ENCODE assay signal across 8 cellular contexts in genomic region chr20:32480361-32481199, GRCh38.
A peak's percentile ranks its signal among the peaks of the same experiment; 100 is the strongest.
DNase-seq lines count a peak whose midpoint lies in the region; ATAC-seq and TF ChIP-seq lines count a peak whose summit lies in the region.

No MANE protein-coding gene starts in this region.

- peak overlapping the region; percentile 91 for H3K27ac Mint-ChIP-seq in CD8-positive, alpha-beta T cell

- H3K36me3 ChIP-seq in CD8-positive, alpha-beta T cell (ENCODE audit: insufficient read depth, low read length): no peaks in the 10 kb centered on the region
- H3K36me3 ChIP-seq in adipocyte (ENCODE audit: control insufficient read depth, insufficient read depth, low read length, severe bottlenecking) (no peaks in the 10 kb centered on the region), right atrium auricular region (no peaks in the 10 kb centered on the region), parathyroid adenoma (ENCODE audit: control insufficient read depth, insufficient read depth, low read length) (no peaks in the 10 kb centered on the region)

- ATAC-seq in CD8-positive, alpha-beta T cell: no peak
- ATAC-seq in GM21619 (IDR thresholded peaks at IDR 0.05; ENCODE audit: unreplicated experiment): no peak

- no peaks in the 10 kb centered on the region for H3K27me3 ChIP-seq in CD8-positive, alpha-beta T cell (ENCODE audit: insufficient read depth, low read length)
- H3K27me3 ChIP-seq in adipocyte (replicated peaks; ENCODE audit: control insufficient read depth, insufficient read depth, low read length): no peaks in the 10 kb centered on the region
- no peaks in the 10 kb centered on the region for H3K27me3 ChIP-seq in right atrium auricular region
- no peaks in the 10 kb centered on the region for H3K27me3 ChIP-seq in parathyroid adenoma (ENCODE audit: control insufficient read depth, insufficient read depth, low read length)

- no peak for DNase-seq in CD8-positive, alpha-beta T cell
- no peak for DNase-seq in adipocyte (ENCODE audit: low read depth)
- no peak for DNase-seq in right atrium auricular region (ENCODE audit: low spot score)
- DNase-seq in NCI-H128 (lab: John Stamatoyannopoulos, UW; ENCODE audit: unreplicated experiment): no peak
- DNase-seq in SIG-M5 (lab: John Stamatoyannopoulos, UW): no peak
- no peak for DNase-seq in GM19240 (ENCODE audit: insufficient read length, low spot score)

- no peaks in the 10 kb centered on the region for H3K9me3 ChIP-seq in CD8-positive, alpha-beta T cell (ENCODE audit: low read length)
- no peaks in the 10 kb centered on the region for H3K9me3 ChIP-seq in adipocyte (ENCODE audit: control insufficient read depth, low read length)
- no peaks in the 10 kb centered on the region for H3K9me3 ChIP-seq in right atrium auricular region
- H3K9me3 ChIP-seq in parathyroid adenoma (ENCODE audit: control insufficient read depth, low read length): no peaks in the 10 kb centered on the region

- peaks cover 9% of the 10 kb centered on the region for H3K36me3 Mint-ChIP-seq in CD8-positive, alpha-beta T cell

- H3K9ac ChIP-seq in adipocyte (ENCODE audit: low read length): peak overlapping the region; percentile 58
- H3K9ac ChIP-seq in parathyroid adenoma: no peak overlapping the region

- no peaks in the 10 kb centered on the region for H3K27me3 Mint-ChIP-seq in CD8-positive, alpha-beta T cell (ENCODE audit: low read depth)

- H3K4me3 Mint-ChIP-seq in CD8-positive, alpha-beta T cell: no peak overlapping the region

- H2AFZ ChIP-seq in parathyroid adenoma: no peak overlapping the region

- peaks cover 70% of the 10 kb centered on the region for H3K4me1 Mint-ChIP-seq in CD8-positive, alpha-beta T cell (ENCODE audit: low read depth)

- intact Hi-C loops in CD8-positive, alpha-beta T cell (cut with DNase I, micrococcal nuclease): loop anchor here in 1 of 2 experiments (5.0 kb wide), 1 partner anchor 203 kb away; the partner anchor contains the start of gene KIF3B

- peaks cover 27% of the 10 kb centered on the region for H3K79me2 ChIP-seq in parathyroid adenoma

- H3K4me2 ChIP-seq in parathyroid adenoma (ENCODE audit: low read length): peak overlapping the region; percentile 19

- H3K4me3 ChIP-seq in CD8-positive, alpha-beta T cell (ENCODE audit: low read depth, low read length): no peak overlapping the region
- H3K4me3 ChIP-seq in adipocyte (ENCODE audit: low read length) (peak overlapping the region; percentile 9), right atrium auricular region (no peak overlapping the region), parathyroid adenoma (ENCODE audit: low read depth, low read length) (no peak overlapping the region)

- peaks cover 66% of the 10 kb centered on the region for H3K4me1 ChIP-seq in CD8-positive, alpha-beta T cell (ENCODE audit: insufficient read depth, low read length)
- H3K4me1 ChIP-seq in adipocyte (ENCODE audit: control insufficient read depth, insufficient read depth, low read length) (peaks cover 36% of the 10 kb centered on the region), right atrium auricular region (peaks cover 0 to 55% of the 10 kb centered on the region in 2 donors), parathyroid adenoma (peaks cover 30% of the 10 kb centered on the region)

- POLR2A ChIA-PET in CD8-positive, alpha-beta T cell (lab: Charles Lee): interaction anchor here (0.6 to 1.2 kb wide), 2 partner anchors 8 to 29 kb away, joined by 3 read pairs; no protein-coding TSS in a partner anchor

- no peak overlapping the region for H3K27ac ChIP-seq in CD8-positive, alpha-beta T cell (ENCODE audit: low read depth, low read length)
- H3K27ac ChIP-seq in right atrium auricular region (peak overlapping the region; percentile 75 to 77), parathyroid adenoma (peak overlapping the region; percentile 81)

- TF ChIP-seq CTCF in CD8-positive, alpha-beta T cell (IDR thresholded peaks at IDR 0.05): no peak
- TF ChIP-seq CTCF in right atrium auricular region (IDR thresholded peaks at IDR 0.05): no peak
- no peak for TF ChIP-seq CTCF in parathyroid adenoma (IDR thresholded peaks at IDR 0.05)

- CTCF ChIA-PET in CD8-positive, alpha-beta T cell (lab: Charles Lee): interaction anchor here (0.8 to 1.0 kb wide), 3 partner anchors 10 to 121 kb away, joined by 3 read pairs; no protein-coding TSS in a partner anchor

- no peaks in the 10 kb centered on the region for H3K9me3 Mint-ChIP-seq in CD8-positive, alpha-beta T cell
